Comparison of ENCODE assay signal across 1 cellular context in genomic region chr15:34367128-34368081, GRCh38.
A peak's percentile ranks its signal among the peaks of the same experiment; 100 is the strongest.
TF ChIP-seq lines count a peak whose summit lies in the region.

Gene LPCAT4 (minus strand): TSS chr15:34367196. CDS start chr15:34367100, 96 bp downstream.

TF ChIP-seq in HepG2, 621 proteins besides CTCF, POLR2A, EP300 and RAD21 (continued from another document and continues in another):
- TF ChIP-seq TARDBP (CRISPR knock-in tag; IDR thresholded peaks at IDR 0.05) (peak; percentile 35; the same call in 1 of the 2 replicates), MIXL1 (CRISPR knock-in tag; IDR thresholded peaks at IDR 0.05) (peak; percentile 68; the same call in 1 of the 2 replicates), IKZF4 (CRISPR knock-in tag; IDR thresholded peaks at IDR 0.05; ENCODE audit: borderline replicate concordance, low read depth, not compliant biosample characterization) (peak; percentile 31), RERE (CRISPR knock-in tag; IDR thresholded peaks at IDR 0.05; ENCODE audit: low read depth) (no peak), GPN1 (CRISPR knock-in tag; IDR thresholded peaks at IDR 0.05; ENCODE audit: borderline replicate concordance) (no peak), NFKBIZ (CRISPR knock-in tag; IDR thresholded peaks at IDR 0.05) (no peak), ZNF879 (CRISPR knock-in tag; IDR thresholded peaks at IDR 0.05) (0 out of 2 replicates have a peak, but pooled peaks have one; percentile 61), YEATS2 (CRISPR knock-in tag; IDR thresholded peaks at IDR 0.05; ENCODE audit: borderline replicate concordance) (peak; percentile 49; the same call in 1 of the 2 replicates), MYPOP (CRISPR knock-in tag; IDR thresholded peaks at IDR 0.05) (peak; percentile 87; the same call in 1 of the 2 replicates), ZNF367 (CRISPR knock-in tag; IDR thresholded peaks at IDR 0.05; ENCODE audit: borderline replicate concordance) (no peak), ZFP82 (CRISPR knock-in tag; IDR thresholded peaks at IDR 0.05; ENCODE audit: borderline replicate concordance) (no peak), ZNF687 (CRISPR knock-in tag; IDR thresholded peaks at IDR 0.05) (peak; percentile 91), ZNF891 (CRISPR knock-in tag; IDR thresholded peaks at IDR 0.05) (peak; percentile 32; the same call in 1 of the 2 replicates), KAT2B (IDR thresholded peaks at IDR 0.05; ENCODE audit: borderline replicate concordance, low read depth, low read length) (no peak), ZFP62 (CRISPR knock-in tag; IDR thresholded peaks at IDR 0.05) (no peak), WIZ (CRISPR knock-in tag; IDR thresholded peaks at IDR 0.05) (0 out of 2 replicates have a peak, but pooled peaks have one; percentile 66), DNMT3B (CRISPR knock-in tag; conservative IDR thresholded peaks at IDR 0.05) (no peak), HNRNPL (IDR thresholded peaks at IDR 0.05; ENCODE audit: low read depth, low read length) (0 out of 2 replicates have a peak, but pooled peaks have one; percentile 33), CEBPB (IDR thresholded peaks at IDR 0.05; ENCODE audit: borderline replicate concordance, low read depth, low read length) (no peak), TSC22D2 (CRISPR knock-in tag; IDR thresholded peaks at IDR 0.05; ENCODE audit: borderline replicate concordance) (no peak), RBFOX2 (IDR thresholded peaks at IDR 0.05; ENCODE audit: low read depth, low read length) (peak; percentile 91), RNF2 (conservative IDR thresholded peaks at IDR 0.05; ENCODE audit: low read depth) (peak; percentile 84; the same call in 1 of the 2 replicates), ZNF558 (CRISPR knock-in tag; IDR thresholded peaks at IDR 0.05; ENCODE audit: borderline replicate concordance) (peak; percentile 59; the same call in 1 of the 2 replicates), NKX3-1 (CRISPR knock-in tag; IDR thresholded peaks at IDR 0.05) (no peak), ZSCAN30 (CRISPR knock-in tag; IDR thresholded peaks at IDR 0.05) (no peak), NR3C1 (CRISPR knock-in tag; IDR thresholded peaks at IDR 0.05) (no peak), ZNF589 (CRISPR knock-in tag; conservative IDR thresholded peaks at IDR 0.05) (peak; percentile 86; the same call in 1 of the 2 replicates), NFYC (CRISPR knock-in tag; IDR thresholded peaks at IDR 0.05) (no peak), ZNF329 (CRISPR knock-in tag; IDR thresholded peaks at IDR 0.05; ENCODE audit: low read depth) (no peak), ZBTB49 (CRISPR knock-in tag; IDR thresholded peaks at IDR 0.05; ENCODE audit: borderline replicate concordance) (no peak), MED13 (CRISPR knock-in tag; IDR thresholded peaks at IDR 0.05) (no peak), PHF20 (CRISPR knock-in tag; IDR thresholded peaks at IDR 0.05) (peak; percentile 59), ZBTB8A (CRISPR knock-in tag; IDR thresholded peaks at IDR 0.05; ENCODE audit: borderline replicate concordance, low read depth) (0 out of 2 replicates have a peak, but pooled peaks have one; percentile 63), ZNF510 (CRISPR knock-in tag; IDR thresholded peaks at IDR 0.05; ENCODE audit: low read depth) (no peak), TRIM22 (IDR thresholded peaks at IDR 0.05) (no peak), SETDB1 (CRISPR knock-in tag; IDR thresholded peaks at IDR 0.05; ENCODE audit: borderline replicate concordance) (no peak), CENPT (CRISPR knock-in tag; IDR thresholded peaks at IDR 0.05; ENCODE audit: low read depth) (no peak), E2F1 (CRISPR knock-in tag; IDR thresholded peaks at IDR 0.05) (no peak), ARID2 (CRISPR knock-in tag; IDR thresholded peaks at IDR 0.05; ENCODE audit: borderline replicate concordance) (0 out of 2 replicates have a peak, but pooled peaks have one; percentile 34), ZNF83 (CRISPR knock-in tag; IDR thresholded peaks at IDR 0.05; ENCODE audit: borderline replicate concordance) (no peak), PAX8 (CRISPR knock-in tag; IDR thresholded peaks at IDR 0.05; ENCODE audit: borderline replicate concordance) (no peak), SIN3B (IDR thresholded peaks at IDR 0.05; ENCODE audit: low read length) (no peak), RFX5 (IDR thresholded peaks at IDR 0.05; ENCODE audit: low read depth, low read length) (no peak), PREB (CRISPR knock-in tag; IDR thresholded peaks at IDR 0.05) (no peak), ZNF776 (CRISPR knock-in tag; IDR thresholded peaks at IDR 0.05) (peak; percentile 73; the same call in 1 of the 2 replicates), PCBP2 (optimal IDR thresholded peaks at IDR 0.05; ENCODE audit: low read depth, low read length, poor library complexity, severe bottlenecking) (no peak), TERF1 (CRISPR knock-in tag; IDR thresholded peaks at IDR 0.05) (no peak)
